In genomic region chr21:41766883-41767605, GRCh38 we compare ENCODE assay signal across 8 cellular contexts. TPM values are rescaled to one million over a fixed set of nuclear protein-coding genes. Genes with fewer than 3 reads are reported as not detected.
DNase-seq lines count a peak whose midpoint lies in the region; ATAC-seq and TF ChIP-seq lines count a peak whose summit lies in the region.

Gene RIPK4, minus strand, starts transcription at chr21:41767052. Its CDS starts 11 bp downstream, at chr21:41767041.

- H3K9me3 ChIP-seq in ES-I3 (ENCODE audit: control insufficient read depth, insufficient read depth, low read length), result no peaks in the 10 kb centered on the region
- no peaks in the 10 kb centered on the region for H3K9me3 ChIP-seq in breast epithelium
- H3K9me3 ChIP-seq in liver (ENCODE audit: control insufficient read depth in 4 of 4, low read length in 3 of 4), result no peaks in the 10 kb centered on the region

- TF ChIP-seq CTCF in breast epithelium (IDR thresholded peaks at IDR 0.05), result no peak
- TF ChIP-seq CTCF in liver (IDR thresholded peaks at IDR 0.05; ENCODE audit: low read depth, low read length, missing input control), result no peak

- peaks cover 15% of the 10 kb centered on the region; the same call in 1 of the 2 replicates for H3K4me1 ChIP-seq in ES-I3 (ENCODE audit: insufficient read depth, low read length)
- H3K4me1 ChIP-seq in breast epithelium, result peaks cover 0 to 3% of the 10 kb centered on the region in 2 donors
- peaks cover 11 to 44% (median 32%) of the 10 kb centered on the region in 4 donors for H3K4me1 ChIP-seq in liver (ENCODE audit: control insufficient read depth in 4 of 4, insufficient read depth in 4 of 4, low read length in 3 of 4)

- DNase-seq in LoVo (ENCODE audit: low spot score) (peak; percentile 95), T1000 (lab: John Stamatoyannopoulos, UW) (peak; percentile 34), breast epithelium (ENCODE audit: low spot score in 2 of 2) (peak; percentile 88 to 91), NCI-H524 treated with DMSO at 0.1 percent for 48 hours (lab: John Stamatoyannopoulos, UW) (no peak)
- peak; percentile 34 for DNase-seq in stimulated activated CD8-positive, alpha-beta memory T cell treated with anti-CD3 and anti-CD28 coated beads, Interleukin-15, amount 100 ng/mL, for 1 hour (ENCODE audit: low read depth)

- H3K36me3 ChIP-seq in ES-I3 (ENCODE audit: insufficient read depth, low read length) (no peaks in the 10 kb centered on the region), breast epithelium (no peaks in the 10 kb centered on the region), liver (ENCODE audit: control insufficient read depth in 4 of 4, insufficient read depth in 3 of 4, low read depth in 1 of 4, low read length in 3 of 4) (no peaks in the 10 kb centered on the region)

- H3K9ac ChIP-seq in ES-I3 (ENCODE audit: low read depth, low read length) (peak within 1 kb of the TSS; percentile 61; the same call in 1 of the 2 replicates), liver (ENCODE audit: low read depth in 1 of 2, low read length in 2 of 2) (peak within 1 kb of the TSS; percentile 48 to 82)

- H3K27me3 ChIP-seq in breast epithelium (peaks cover 0 to 29% of the 10 kb centered on the region in 2 donors), liver (ENCODE audit: control insufficient read depth in 4 of 4, insufficient read depth in 4 of 4, low read length in 3 of 4) (no peaks in the 10 kb centered on the region)

- TF ChIP-seq RAD21 in liver (IDR thresholded peaks at IDR 0.05), result no peak

- peak; percentile 73 for TF ChIP-seq POLR2A in breast epithelium (IDR thresholded peaks at IDR 0.05)

- WGBS in liver, result 2% methylated on average over 53 of the region's 53 CpGs

- ATAC-seq in GM21390 (IDR thresholded peaks at IDR 0.05; ENCODE audit: unreplicated experiment), result no peak

- intact Hi-C loops in breast epithelium (cut with DNase I; ENCODE audit: low total_unique reads), result no loop called here

- peak within 1 kb of the TSS in 2 of 3 donors; percentile 76 to 79 for H3K4me3 ChIP-seq in breast epithelium
- peak within 1 kb of the TSS; percentile 76 to 94 (median 86) for H3K4me3 ChIP-seq in liver (ENCODE audit: low read depth in 1 of 3, low read length in 3 of 3)

- H3K27ac ChIP-seq in breast epithelium, result peak within 1 kb of the TSS; percentile 85 to 92
- peak within 1 kb of the TSS; percentile 85 to 92 for H3K27ac ChIP-seq in liver (ENCODE audit: low read depth in 1 of 2, low read length in 2 of 2)

TF ChIP-seq in liver, 16 proteins besides CTCF, POLR2A, EP300 and RAD21:
- TF ChIP-seq FOXA1 (IDR thresholded peaks at IDR 0.05) (no peak), RXRA (IDR thresholded peaks at IDR 0.05) (peak in 1 of 2 donors; percentile 12), EGR1 (IDR thresholded peaks at IDR 0.05; ENCODE audit: low read depth in 2 of 2) (peak in 1 of 2 donors; percentile 16), TAF1 (conservative IDR thresholded peaks at IDR 0.05) (no peak), NR2F2 (IDR thresholded peaks at IDR 0.05) (no peak), SP1 (IDR thresholded peaks at IDR 0.05) (peak; percentile 49), YY1 (IDR thresholded peaks at IDR 0.05) (peak; percentile 28), GABPA (IDR thresholded peaks at IDR 0.05 in 1 of 2, conservative IDR thresholded peaks at IDR 0.05 in 1 of 2) (peak; percentile 23 to 72), REST (IDR thresholded peaks at IDR 0.05) (no peak), HNF4G (IDR thresholded peaks at IDR 0.05) (no peak), FOXA2 (IDR thresholded peaks at IDR 0.05) (no peak)
- TF ChIP-seq, protein P1, sequence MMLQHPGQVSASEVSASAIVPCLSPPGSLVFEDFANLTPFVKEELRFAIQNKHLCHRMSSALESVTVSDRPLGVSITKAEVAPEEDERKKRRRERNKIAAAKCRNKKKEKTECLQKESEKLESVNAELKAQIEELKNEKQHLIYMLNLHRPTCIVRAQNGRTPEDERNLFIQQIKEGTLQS (IDR thresholded peaks at IDR 0.05), result no peak
- TF ChIP-seq, protein P2, sequence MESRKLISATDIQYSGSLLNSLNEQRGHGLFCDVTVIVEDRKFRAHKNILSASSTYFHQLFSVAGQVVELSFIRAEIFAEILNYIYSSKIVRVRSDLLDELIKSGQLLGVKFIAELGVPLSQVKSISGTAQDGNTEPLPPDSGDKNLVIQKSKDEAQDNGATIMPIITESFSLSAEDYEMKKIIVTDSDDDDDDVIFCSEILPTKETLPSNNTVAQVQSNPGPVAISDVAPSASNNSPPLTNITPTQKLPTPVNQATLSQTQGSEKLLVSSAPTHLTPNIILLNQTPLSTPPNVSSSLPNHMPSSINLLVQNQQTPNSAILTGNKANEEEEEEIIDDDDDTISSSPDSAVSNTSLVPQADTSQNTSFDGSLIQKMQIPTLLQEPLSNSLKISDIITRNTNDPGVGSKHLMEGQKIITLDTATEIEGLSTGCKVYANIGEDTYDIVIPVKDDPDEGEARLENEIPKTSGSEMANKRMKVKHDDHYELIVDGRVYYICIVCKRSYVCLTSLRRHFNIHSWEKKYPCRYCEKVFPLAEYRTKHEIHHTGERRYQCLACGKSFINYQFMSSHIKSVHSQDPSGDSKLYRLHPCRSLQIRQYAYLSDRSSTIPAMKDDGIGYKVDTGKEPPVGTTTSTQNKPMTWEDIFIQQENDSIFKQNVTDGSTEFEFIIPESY (IDR thresholded peaks at IDR 0.05), result no peak

RNA-seq across cellular contexts. Expression of gene RIPK4, which starts in this region (rescaled TPM):
- 10 to 100 TPM in 2 of 3 donors, not detected in 1; 15.7 to 30.3 TPM for total RNA-seq in breast epithelium
- total RNA-seq in liver, result 10 to 100 TPM in 1 of 2 donors, 1 to 10 TPM in 1; 9.9 to 22.6 TPM
- polyA plus RNA-seq in liver, result 1 to 10 TPM; 4.7 to 7.2 TPM
